In the genomic region with DNA sequence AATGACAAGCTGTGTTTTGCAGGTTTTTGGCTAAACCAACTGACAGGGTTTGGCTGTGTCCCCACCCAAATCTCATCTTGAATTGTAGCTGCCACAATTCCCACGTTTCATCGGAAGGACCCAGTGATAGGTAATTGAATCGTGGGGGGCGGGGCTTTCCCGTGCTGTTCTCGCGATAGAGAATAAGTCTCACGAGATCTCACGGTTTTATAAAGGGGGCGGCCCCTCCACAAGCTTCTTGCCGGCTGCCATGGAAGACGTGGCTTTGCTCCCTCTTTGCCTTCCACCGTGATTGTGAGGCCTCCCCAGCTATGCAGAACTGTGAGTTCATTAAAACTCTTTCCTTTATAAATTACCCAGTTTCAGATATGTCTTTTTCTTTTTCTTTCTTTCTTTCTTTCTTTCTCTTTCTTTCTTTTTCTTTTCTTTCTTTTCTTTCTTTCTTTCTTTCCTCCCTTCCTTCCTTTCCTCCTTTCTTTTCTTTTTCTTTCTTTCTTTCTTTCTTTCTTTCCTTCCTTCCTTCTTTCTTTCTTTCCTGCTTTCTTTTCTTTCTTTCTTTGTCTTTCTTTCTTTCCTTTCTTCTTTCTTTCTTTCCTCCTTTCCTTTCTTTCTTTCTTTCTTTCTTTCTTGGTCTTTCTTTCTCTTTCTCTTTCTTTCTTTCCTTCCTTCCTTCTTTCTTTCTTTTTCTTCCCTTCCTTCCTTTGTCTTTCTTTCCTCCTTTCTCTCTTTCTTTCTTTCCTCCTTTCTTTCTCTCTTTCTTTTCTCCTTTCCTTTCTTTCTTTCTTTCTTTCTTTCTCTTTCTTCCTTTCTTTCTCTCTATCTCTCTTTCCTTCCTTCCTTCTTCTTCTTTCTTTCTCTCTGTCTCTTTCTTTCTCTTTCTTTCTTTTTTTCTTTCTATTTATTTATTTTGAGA, we compare ENCODE assay signal across 1 cellular context.
TF ChIP-seq lines count a peak whose summit lies in the region.

No MANE protein-coding gene starts in this region.

TF ChIP-seq in GM23338, 12 proteins besides CTCF, POLR2A, EP300 and RAD21 (continued from another document):
- TF ChIP-seq, protein P1, sequence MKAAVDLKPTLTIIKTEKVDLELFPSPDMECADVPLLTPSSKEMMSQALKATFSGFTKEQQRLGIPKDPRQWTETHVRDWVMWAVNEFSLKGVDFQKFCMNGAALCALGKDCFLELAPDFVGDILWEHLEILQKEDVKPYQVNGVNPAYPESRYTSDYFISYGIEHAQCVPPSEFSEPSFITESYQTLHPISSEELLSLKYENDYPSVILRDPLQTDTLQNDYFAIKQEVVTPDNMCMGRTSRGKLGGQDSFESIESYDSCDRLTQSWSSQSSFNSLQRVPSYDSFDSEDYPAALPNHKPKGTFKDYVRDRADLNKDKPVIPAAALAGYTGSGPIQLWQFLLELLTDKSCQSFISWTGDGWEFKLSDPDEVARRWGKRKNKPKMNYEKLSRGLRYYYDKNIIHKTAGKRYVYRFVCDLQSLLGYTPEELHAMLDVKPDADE (IDR thresholded peaks at IDR 0.05): no peak
- no peak for TF ChIP-seq POLR2AphosphoS5 (IDR thresholded peaks at IDR 0.05; ENCODE audit: low read depth)
